ENCODE assay signal across 20 cellular contexts in the genomic region with DNA sequence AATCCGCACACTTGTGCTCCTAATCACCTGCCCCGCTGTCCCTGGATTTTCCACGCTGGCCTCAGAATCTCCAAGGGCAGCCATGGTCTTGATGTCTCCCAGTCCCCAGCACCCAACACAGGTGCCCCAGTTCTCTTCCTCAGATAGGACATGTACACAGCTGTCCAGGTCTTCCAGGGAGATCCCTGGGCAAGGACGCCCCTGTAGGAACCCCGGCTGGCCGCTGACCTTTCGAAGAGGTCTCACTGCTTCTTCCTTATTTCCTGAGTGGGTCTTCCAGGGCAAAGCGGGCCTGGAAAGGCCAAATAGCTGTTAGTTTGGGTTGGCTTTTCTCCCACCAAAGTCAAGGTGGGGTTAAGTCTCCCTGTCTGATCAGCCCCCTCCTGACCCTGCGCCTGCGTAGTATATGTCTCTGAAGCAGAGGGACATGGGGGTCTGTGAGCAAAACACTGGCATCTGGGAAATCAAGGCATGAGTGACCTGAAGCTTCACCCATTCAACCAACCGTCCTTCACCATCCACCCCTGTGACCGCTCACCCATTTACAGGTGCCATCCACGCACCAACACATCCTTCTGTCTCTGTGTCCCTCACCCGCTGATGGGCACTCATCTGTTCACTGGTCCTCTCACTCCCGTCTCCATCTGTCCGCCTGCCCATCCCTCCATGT. TPM values are rescaled to one million over a fixed set of nuclear protein-coding genes. Genes with fewer than 3 reads are reported as not detected.
DNase-seq lines count a peak whose midpoint lies in the region; ATAC-seq, FAIRE-seq and TF ChIP-seq lines count a peak whose summit lies in the region.
"Had no signal": no experiment of that assay in that cellular context is flagged by ENCODE, and none has a peak within 500 bp of the region (broad histone marks: within the 10 kb centered on the region; RNA-seq: fewer than 3 reads in every experiment).

No MANE protein-coding gene starts in this region.

- peak; percentile 30 for DNase-seq in Right ventricle myocardium inferior (ENCODE audit: missing footprints)
- DNase-seq in right atrium auricular region (ENCODE audit: low spot score): no peak
- no peak for DNase-seq in bronchial epithelial cell (ENCODE audit: low read depth)
- DNase-seq in kidney: peak; percentile 26
- DNase-seq in spleen: peak; percentile 60
- DNase-seq in HCEC 1CT: no peak
- no peak for DNase-seq in D341Med (ENCODE audit: low spot score)
- no peak for DNase-seq in naive thymus-derived CD4-positive, alpha-beta T cell
- DNase-seq: AML-193; CD4-positive, alpha-beta T cell; GF-D8; KBM-7; NCI-H1048; NCI-H2107; NCI-H345; NCI-H526 treated with DMSO at 0.1 percent for 48 hours; OCI-M1; RPMI8226 had no signal

- no peaks in the 10 kb centered on the region for H3K9me3 ChIP-seq in right atrium auricular region
- no peaks in the 10 kb centered on the region for H3K9me3 ChIP-seq in kidney (ENCODE audit: control insufficient read depth in 1 of 2, low read length in 2 of 2)
- peaks cover 0 to 10% (median 6%) of the 10 kb centered on the region in 8 donors for H3K9me3 ChIP-seq in spleen
- no peaks in the 10 kb centered on the region for H3K9me3 ChIP-seq in naive thymus-derived CD4-positive, alpha-beta T cell (ENCODE audit: control insufficient read depth in 2 of 3, low read length in 3 of 3)

- H3K27me3 ChIP-seq in right atrium auricular region: no peaks in the 10 kb centered on the region
- peaks cover under 1% of the 10 kb centered on the region for H3K27me3 ChIP-seq in bronchial epithelial cell (ENCODE audit: control insufficient read depth, insufficient read depth, low read length)
- peaks cover 0 to 20% (median 17%) of the 10 kb centered on the region in 7 donors for H3K27me3 ChIP-seq in spleen (replicated peaks in 1 of 7)
- no peaks in the 10 kb centered on the region for H3K27me3 ChIP-seq in naive thymus-derived CD4-positive, alpha-beta T cell (ENCODE audit: control insufficient read depth in 2 of 2, insufficient read depth in 2 of 2, low read length in 2 of 2)

- TF ChIP-seq POLR2A in spleen (IDR thresholded peaks at IDR 0.05): no peak

- H3K27ac ChIP-seq in right atrium auricular region (no peak overlapping the region), kidney (ENCODE audit: low read depth in 2 of 2, low read length in 2 of 2) (no peak overlapping the region), spleen (no peak overlapping the region)
- no peak overlapping the region for H3K27ac ChIP-seq in naive thymus-derived CD4-positive, alpha-beta T cell (ENCODE audit: low read depth, low read length)

- WGBS in spleen, 5 donors: 87 to 91% (median 90%) methylated on average over 16 of the region's 16 CpGs

- H3K4me3 ChIP-seq in right atrium auricular region (no peak overlapping the region), bronchial epithelial cell (ENCODE audit: low read depth, low read length) (no peak overlapping the region), kidney (ENCODE audit: low read length in 2 of 2) (no peak overlapping the region), spleen (no peak overlapping the region)
- no peak overlapping the region for H3K4me3 ChIP-seq in naive thymus-derived CD4-positive, alpha-beta T cell (ENCODE audit: low read length)

- peak overlapping the region in 1 of 9 donors; percentile 57 for H3K27ac Mint-ChIP-seq in naive thymus-derived CD4-positive, alpha-beta T cell
- H3K27ac Mint-ChIP-seq: CD4-positive, alpha-beta T cell had no signal

- H3K36me3 ChIP-seq in right atrium auricular region (no peaks in the 10 kb centered on the region), bronchial epithelial cell (ENCODE audit: control insufficient read depth, insufficient read depth, low read length) (no peaks in the 10 kb centered on the region), kidney (ENCODE audit: control insufficient read depth in 1 of 2, insufficient read depth in 2 of 2, low read length in 2 of 2) (no peaks in the 10 kb centered on the region), spleen (no peaks in the 10 kb centered on the region)
- no peaks in the 10 kb centered on the region for H3K36me3 ChIP-seq in naive thymus-derived CD4-positive, alpha-beta T cell (ENCODE audit: control insufficient read depth in 2 of 3, insufficient read depth in 3 of 3, low read length in 3 of 3)

- intact Hi-C loops in Right ventricle myocardium inferior (cut with DNase I): no loop called here
- intact Hi-C loops in kidney (cut with DNase I): no loop called here
- intact Hi-C loops in spleen (cut with DNase I; ENCODE audit: low total_unique reads): no loop called here
- intact Hi-C loops in naive thymus-derived CD4-positive, alpha-beta T cell (cut with micrococcal nuclease): no loop called here

- H3K9me3 Mint-ChIP-seq in naive thymus-derived CD4-positive, alpha-beta T cell: peaks cover 0 to 3% (median 0%) of the 10 kb centered on the region in 11 donors
- H3K9me3 Mint-ChIP-seq: CD4-positive, alpha-beta T cell had no signal

- POLR2A ChIA-PET in naive thymus-derived CD4-positive, alpha-beta T cell (lab: Charles Lee): no interaction called here

- H3K4me3 Mint-ChIP-seq in naive thymus-derived CD4-positive, alpha-beta T cell: no peak overlapping the region
- H3K4me3 Mint-ChIP-seq: CD4-positive, alpha-beta T cell had no signal

- FAIRE-seq in bronchial epithelial cell (lab: Jason Lieb, UNC): peak; percentile 43
- no peak for FAIRE-seq in kidney (lab: Jason Lieb, UNC)
- FAIRE-seq: D721Med, GM19239 had no signal

- H3K36me3 Mint-ChIP-seq in naive thymus-derived CD4-positive, alpha-beta T cell: no peaks in the 10 kb centered on the region

- peaks cover 0 to 6% (median 0%) of the 10 kb centered on the region in 5 donors for H3K27me3 Mint-ChIP-seq in naive thymus-derived CD4-positive, alpha-beta T cell

- H3K9ac ChIP-seq in kidney (ENCODE audit: low read length in 2 of 2): no peak overlapping the region

- TF ChIP-seq CTCF in right atrium auricular region (IDR thresholded peaks at IDR 0.05) (no peak), bronchial epithelial cell (IDR thresholded peaks at IDR 0.05; ENCODE audit: insufficient read depth, low read length, severe bottlenecking) (no peak), kidney (IDR thresholded peaks at IDR 0.05; ENCODE audit: borderline replicate concordance, extremely low read depth, insufficient read depth) (no peak), spleen (IDR thresholded peaks at IDR 0.05 in 8 of 11, conservative IDR thresholded peaks at IDR 0.05 in 3 of 11) (no peak)

- CTCF ChIA-PET in naive thymus-derived CD4-positive, alpha-beta T cell (lab: Charles Lee): no interaction called here

- H3K4me1 ChIP-seq in right atrium auricular region: peaks cover 0 to 10% of the 10 kb centered on the region in 2 donors
- H3K4me1 ChIP-seq in kidney (ENCODE audit: control insufficient read depth in 1 of 2, insufficient read depth in 1 of 2, low read depth in 1 of 2, low read length in 2 of 2): peaks cover 0 to 4% of the 10 kb centered on the region in 2 donors
- peaks cover 6 to 18% (median 12%) of the 10 kb centered on the region in 6 donors for H3K4me1 ChIP-seq in spleen
- peaks cover 0 to 6% of the 10 kb centered on the region in 2 donors for H3K4me1 ChIP-seq in naive thymus-derived CD4-positive, alpha-beta T cell (ENCODE audit: control insufficient read depth in 2 of 2, insufficient read depth in 2 of 2, low read length in 2 of 2)

- ATAC-seq in Right ventricle myocardium inferior: no peak
- no peak for ATAC-seq in naive thymus-derived CD4-positive, alpha-beta T cell

- H3K4me1 Mint-ChIP-seq in naive thymus-derived CD4-positive, alpha-beta T cell: peaks cover 0 to 2% (median 0%) of the 10 kb centered on the region in 7 donors

RNA-seq across cellular contexts. Expression of a gene that starts 4.6 kb away (rescaled TPM):
- 0.68 TPM for total RNA-seq in Right ventricle myocardium inferior
- 1 to 10 TPM in 1 of 2 donors, under 1 TPM in 1; 0.93 to 5.7 TPM for total RNA-seq in right atrium auricular region
- 0.51 and 1.1 TPM in 2 replicates for total RNA-seq in bronchial epithelial cell
- 1.4 TPM for total RNA-seq in kidney
- 0.52 TPM for polyA plus RNA-seq in kidney (ENCODE audit: insufficient read depth, low read depth, low replicate concordance)
- total RNA-seq in spleen: 10 to 100 TPM in 1 of 7 donors, 1 to 10 TPM in 6; 3.8 to 10.0 (median 5.9) TPM
- 1 to 10 TPM; 1.8 to 6.9 (median 4.1) TPM for polyA plus RNA-seq in spleen
- 1 to 10 TPM in 4 of 5 experiments, under 1 TPM in 1; 0.73 to 2.4 (median 1.5) TPM for total RNA-seq in naive thymus-derived CD4-positive, alpha-beta T cell
- under 1 TPM; 0.38 to 0.64 TPM for polyA plus RNA-seq in naive thymus-derived CD4-positive, alpha-beta T cell

Comparison
In these comparisons a context has a peak if more than half of its experiments do, and no peak if none do; other contexts are left out.
1. DNase-seq: peak in Right ventricle myocardium inferior (single experiment), kidney (single experiment) and spleen (single experiment); none in right atrium auricular region (single experiment), bronchial epithelial cell (single experiment), HCEC 1CT (single experiment), D341Med (single experiment) and naive thymus-derived CD4-positive, alpha-beta T cell (0 of 9).